In genomic region chr10:48251152-48251524, GRCh38 we compare ENCODE assay signal across 1 cellular context.
TF ChIP-seq lines count a peak whose summit lies in the region.

No MANE protein-coding gene starts in this region.

TF ChIP-seq in HCT116, 20 proteins besides CTCF, POLR2A, EP300 and RAD21 (continued from another document):
- no peak for TF ChIP-seq SP1 (IDR thresholded peaks at IDR 0.05; ENCODE audit: low read depth)
- TF ChIP-seq POLR2AphosphoS5 (IDR thresholded peaks at IDR 0.05; ENCODE audit: low read depth, low read length), result no peak
- no peak for TF ChIP-seq FOSL1 (IDR thresholded peaks at IDR 0.05; ENCODE audit: low read depth)
- TF ChIP-seq ZBTB33 (IDR thresholded peaks at IDR 0.05; ENCODE audit: extremely low read depth, insufficient replicate concordance, low read length), result no peak
- no peak for TF ChIP-seq CEBPB (IDR thresholded peaks at IDR 0.05; ENCODE audit: low read depth)
- no peak for TF ChIP-seq ATF3 (IDR thresholded peaks at IDR 0.05)
- no peak for TF ChIP-seq ELF1 (IDR thresholded peaks at IDR 0.05; ENCODE audit: borderline replicate concordance, low read depth)
- no peak for TF ChIP-seq JUND (IDR thresholded peaks at IDR 0.05)
- TF ChIP-seq ZFX (IDR thresholded peaks at IDR 0.05), result no peak
- TF ChIP-seq EGR1 (IDR thresholded peaks at IDR 0.05; ENCODE audit: low read depth), result no peak
- TF ChIP-seq EZH2phosphoT487 (IDR thresholded peaks at IDR 0.05; ENCODE audit: borderline replicate concordance), result no peak
TF ChIP-seq in HCT116: peak in this region for 0.
